1 cellular context compared by ENCODE assay signal in the genomic region with DNA sequence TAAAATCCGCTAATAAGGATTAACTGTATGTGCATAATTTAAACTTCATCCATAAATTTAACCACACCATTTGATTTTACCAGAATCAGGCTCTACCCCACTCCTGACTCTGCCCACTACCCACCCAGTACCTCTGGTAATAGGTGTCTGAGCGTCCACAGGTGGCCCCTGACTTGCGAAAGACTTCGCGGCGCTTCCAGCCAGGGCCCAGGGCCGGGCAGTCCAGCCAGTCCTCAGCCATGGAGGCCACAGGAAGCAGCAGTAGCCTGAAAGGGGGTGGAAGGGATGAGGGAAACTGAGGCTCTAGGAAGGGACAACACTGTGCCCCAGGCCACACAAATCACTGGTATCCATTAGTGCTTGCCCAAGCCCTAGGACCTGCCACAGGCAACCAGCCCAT.
TF ChIP-seq lines count a peak whose summit lies in the region.

No MANE protein-coding gene starts in this region.

TF ChIP-seq in endothelial cell of umbilical vein, 7 proteins besides CTCF, POLR2A, EP300 and RAD21 (continued from another document):
- no peak for TF ChIP-seq EZH2 (IDR thresholded peaks at IDR 0.05; ENCODE audit: borderline replicate concordance, low read depth, low read length, severe bottlenecking)
- no peak for TF ChIP-seq JUN (IDR thresholded peaks at IDR 0.05; ENCODE audit: borderline replicate concordance, insufficient read depth, insufficient read length, low read depth)
- TF ChIP-seq, protein P1, sequence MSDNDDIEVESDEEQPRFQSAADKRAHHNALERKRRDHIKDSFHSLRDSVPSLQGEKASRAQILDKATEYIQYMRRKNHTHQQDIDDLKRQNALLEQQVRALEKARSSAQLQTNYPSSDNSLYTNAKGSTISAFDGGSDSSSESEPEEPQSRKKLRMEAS (IDR thresholded peaks at IDR 0.05; ENCODE audit: insufficient read depth, insufficient read length): no peak
